34 cellular contexts compared by ENCODE assay signal in genomic region chr12:23029185-23029584, GRCh38.
"Had no signal": no experiment of that assay in that cellular context is flagged by ENCODE, and none has a peak within 500 bp of the region (broad histone marks: within the 10 kb centered on the region; RNA-seq: fewer than 3 reads in every experiment).

No MANE protein-coding gene starts in this region.

- H3K27ac Mint-ChIP-seq: activated B cell treated with CpG ODN at 0.5 μM for 24 hours; activated CD4-positive, alpha-beta memory T cell treated with anti-CD3 and anti-CD28 coated beads for 36 hours; activated CD4-positive, alpha-beta T cell treated with anti-CD3 and anti-CD28 coated beads, Interleukin-2, amount 10 ng/mL, durations not matched to agents 24 days and 14 days; activated CD8-positive, alpha-beta T cell treated with anti-CD3 and anti-CD28 coated beads for 36 hours; activated naive CD4-positive, alpha-beta T cell treated with anti-CD3 and anti-CD28 coated beads for 36 hours; activated naive CD4-positive, alpha-beta T cell treated with anti-CD3 and anti-CD28 coated beads, Interleukin-2, amount 50 U/mL, for 72 hours; activated naive CD8-positive, alpha-beta T cell treated with anti-CD3 and anti-CD28 coated beads for 36 hours; activated T-cell treated with anti-CD3 and anti-CD28 coated beads, Interleukin-2, amount 50 U/mL, for 72 hours; activated T-helper 1 cell treated with anti-CD3 and anti-CD28 coated beads, Interleukin-12 subunit alpha, Interleukin-12 subunit beta, Interleukin-2, Interleukin-4 antibody, amounts not matched to agents 30 ng/mL and 10 ng/mL and 1 ng/mL, durations not matched to agents 14 hours and 24 hours and 36 hours; activated T-helper 17 cell treated with anti-CD3 and anti-CD28 coated beads, Interleukin-2, amount 50 U/mL, for 72 hours; T-helper 1 cell treated with Interleukin-12 subunit alpha and Interleukin-12 subunit beta and Interleukin-4 antibody, amounts not matched to agents 30 μg/mL and 1 μg/mL, for 36 hours; T-helper 2 cell treated with Interferon-gamma antibody and Interleukin-4, amounts not matched to agents 5 μg/mL and 100 μg/mL, for 36 hours had no signal

- H3K36me3 Mint-ChIP-seq: activated CD4-positive, alpha-beta memory T cell treated with anti-CD3 and anti-CD28 coated beads for 36 hours; activated naive CD4-positive, alpha-beta T cell treated with anti-CD3 and anti-CD28 coated beads, Interleukin-2, amount 50 U/mL, for 72 hours; activated naive CD8-positive, alpha-beta T cell treated with anti-CD3 and anti-CD28 coated beads for 36 hours had no signal

- H3K4me1 ChIP-seq: adrenal gland, body of pancreas, breast epithelium had no signal

- H3K27ac ChIP-seq: adrenal gland, body of pancreas, brain microvascular endothelial cell, breast epithelium, VCaP had no signal

- H3K36me3 ChIP-seq: adrenal gland, brain microvascular endothelial cell, breast epithelium had no signal

- H3K4me3 Mint-ChIP-seq: activated B cell treated with CpG ODN at 0.5 μM for 24 hours; activated CD4-positive, alpha-beta memory T cell treated with anti-CD3 and anti-CD28 coated beads for 36 hours; activated CD4-positive, alpha-beta T cell treated with anti-CD3 and anti-CD28 coated beads, Interleukin-2, amount 10 ng/mL, durations not matched to agents 24 days and 14 days; activated CD8-positive, alpha-beta T cell treated with anti-CD3 and anti-CD28 coated beads for 36 hours; activated naive CD4-positive, alpha-beta T cell treated with anti-CD3 and anti-CD28 coated beads for 36 hours; activated naive CD8-positive, alpha-beta T cell treated with anti-CD3 and anti-CD28 coated beads for 36 hours; activated T-cell treated with anti-CD3 and anti-CD28 coated beads, Interleukin-2, amount 50 U/mL, for 4 hours; activated T-cell treated with anti-CD3 and anti-CD28 coated beads, Interleukin-2, amount 50 U/mL, for 72 hours; activated T-helper 1 cell treated with anti-CD3 and anti-CD28 coated beads, Interleukin-12 subunit alpha, Interleukin-12 subunit beta, Interleukin-2, Interleukin-4 antibody, amounts not matched to agents 30 ng/mL and 10 ng/mL and 1 ng/mL, durations not matched to agents 14 hours and 24 hours and 36 hours; activated T-helper 17 cell treated with anti-CD3 and anti-CD28 coated beads, Interleukin-2, amount 50 U/mL, for 72 hours; T-helper 1 cell treated with Interleukin-12 subunit alpha and Interleukin-12 subunit beta and Interleukin-4 antibody, amounts not matched to agents 30 μg/mL and 1 μg/mL, for 36 hours; T-helper 2 cell treated with Interferon-gamma antibody and Interleukin-4, amounts not matched to agents 5 μg/mL and 100 μg/mL, for 36 hours had no signal

- DNase-seq: activated B cell treated with CpG ODN at 0.5 μM for 24 hours; activated CD4-positive, alpha-beta memory T cell treated with anti-CD3 and anti-CD28 coated beads for 36 hours; activated CD4-positive, alpha-beta T cell treated with anti-CD3 and anti-CD28 coated beads for 4 hours; activated CD4-positive, alpha-beta T cell treated with anti-CD3 and anti-CD28 coated beads, Interleukin-2, amount 10 ng/mL, durations not matched to agents 24 days and 14 days; activated CD4-positive, alpha-beta T cell treated with anti-CD3 and anti-CD28 coated beads, Interleukin-2, amount 50 U/mL, for 1 hour; activated CD4-positive, alpha-beta T cell treated with anti-CD3 and anti-CD28 coated beads, Interleukin-2, amount 50 U/mL, for 4 hours; activated CD4-positive, CD25-positive, alpha-beta regulatory T cell treated with anti-CD3 and anti-CD28 coated beads, Interleukin-2, amount 50 U/mL, for 72 hours; activated CD8-positive, alpha-beta memory T cell treated with anti-CD3 and anti-CD28 coated beads, Interleukin-2, amount 50 U/mL, for 4 hours; activated CD8-positive, alpha-beta T cell treated with anti-CD3 and anti-CD28 coated beads for 36 hours; activated effector memory CD4-positive, alpha-beta T cell treated with anti-CD3 and anti-CD28 coated beads, Interleukin-2, amount 50 U/mL, for 16 hours; activated gamma-delta T cell treated with Interleukin-2 at 50 U/mL for 16 hours; activated naive CD4-positive, alpha-beta T cell; activated naive CD4-positive, alpha-beta T cell treated with anti-CD3 and anti-CD28 coated beads for 36 hours; activated naive CD4-positive, alpha-beta T cell treated with anti-CD3 and anti-CD28 coated beads, Interleukin-2, amount 50 U/mL, for 16 hours; activated naive CD8-positive, alpha-beta T cell treated with anti-CD3 and anti-CD28 coated beads for 36 hours; activated T-cell treated with anti-CD3 and anti-CD28 coated beads for 4 hours; activated T-cell treated with anti-CD3 and anti-CD28 coated beads, Interleukin-2, amount 50 U/mL, for 1 hour; activated T-cell treated with anti-CD3 and anti-CD28 coated beads, Interleukin-2, amount 50 U/mL, for 4 hours; activated T-cell treated with anti-CD3 and anti-CD28 coated beads, Interleukin-2, amount 50 U/mL, for 72 hours; adrenal gland; amniotic stem cell; aorta; body of pancreas; central memory CD4-positive, alpha-beta T cell; T-helper 2 cell; T-helper 9 cell had no signal

- H3K27me3 ChIP-seq: adrenal gland, body of pancreas, brain microvascular endothelial cell, breast epithelium had no signal

- H3K9me3 Mint-ChIP-seq: activated B cell treated with CpG ODN at 0.5 μM for 24 hours; activated CD4-positive, alpha-beta memory T cell treated with anti-CD3 and anti-CD28 coated beads for 36 hours; activated CD4-positive, alpha-beta T cell treated with anti-CD3 and anti-CD28 coated beads, Interleukin-2, amount 10 ng/mL, durations not matched to agents 24 days and 14 days; activated CD8-positive, alpha-beta T cell treated with anti-CD3 and anti-CD28 coated beads for 36 hours; activated naive CD4-positive, alpha-beta T cell treated with anti-CD3 and anti-CD28 coated beads for 36 hours; activated naive CD4-positive, alpha-beta T cell treated with anti-CD3 and anti-CD28 coated beads, Interleukin-2, amount 50 U/mL, for 72 hours; activated naive CD8-positive, alpha-beta T cell treated with anti-CD3 and anti-CD28 coated beads for 36 hours; activated T-cell treated with anti-CD3 and anti-CD28 coated beads, Interleukin-2, amount 50 U/mL, for 4 hours; activated T-cell treated with anti-CD3 and anti-CD28 coated beads, Interleukin-2, amount 50 U/mL, for 72 hours; activated T-helper 1 cell treated with anti-CD3 and anti-CD28 coated beads, Interleukin-12 subunit alpha, Interleukin-12 subunit beta, Interleukin-2, Interleukin-4 antibody, amounts not matched to agents 30 ng/mL and 10 ng/mL and 1 ng/mL, durations not matched to agents 14 hours and 24 hours and 36 hours; activated T-helper 17 cell treated with anti-CD3 and anti-CD28 coated beads, Interleukin-2, amount 50 U/mL, for 72 hours; T-helper 1 cell treated with Interleukin-12 subunit alpha and Interleukin-12 subunit beta and Interleukin-4 antibody, amounts not matched to agents 30 μg/mL and 1 μg/mL, for 36 hours; T-helper 2 cell treated with Interferon-gamma antibody and Interleukin-4, amounts not matched to agents 5 μg/mL and 100 μg/mL, for 36 hours had no signal

- H3K4me1 Mint-ChIP-seq: activated B cell treated with CpG ODN at 0.5 μM for 24 hours; activated CD4-positive, alpha-beta T cell treated with anti-CD3 and anti-CD28 coated beads, Interleukin-2, amount 10 ng/mL, durations not matched to agents 24 days and 14 days; activated naive CD8-positive, alpha-beta T cell treated with anti-CD3 and anti-CD28 coated beads for 36 hours; activated T-helper 17 cell treated with anti-CD3 and anti-CD28 coated beads, Interleukin-2, amount 50 U/mL, for 72 hours had no signal

- ATAC-seq: activated CD8-positive, alpha-beta T cell treated with anti-CD3 and anti-CD28 coated beads for 36 hours; activated naive CD4-positive, alpha-beta T cell treated with anti-CD3 and anti-CD28 coated beads, Interleukin-2, amount 50 U/mL, for 72 hours; activated T-cell treated with anti-CD3 and anti-CD28 coated beads, Interleukin-2, amount 50 U/mL, for 4 hours; activated T-cell treated with anti-CD3 and anti-CD28 coated beads, Interleukin-2, amount 50 U/mL, for 72 hours; activated T-helper 17 cell treated with anti-CD3 and anti-CD28 coated beads, Interleukin-2, amount 50 U/mL, for 72 hours; body of pancreas had no signal

- H3K27me3 Mint-ChIP-seq: activated B cell treated with CpG ODN at 0.5 μM for 24 hours; activated CD4-positive, alpha-beta memory T cell treated with anti-CD3 and anti-CD28 coated beads for 36 hours; activated CD4-positive, alpha-beta T cell treated with anti-CD3 and anti-CD28 coated beads, Interleukin-2, amount 10 ng/mL, durations not matched to agents 24 days and 14 days; activated naive CD8-positive, alpha-beta T cell treated with anti-CD3 and anti-CD28 coated beads for 36 hours; activated T-helper 17 cell treated with anti-CD3 and anti-CD28 coated beads, Interleukin-2, amount 50 U/mL, for 72 hours had no signal

- H3K9me3 ChIP-seq: adrenal gland, body of pancreas, breast epithelium had no signal

- H3K4me3 ChIP-seq: adrenal gland, body of pancreas, breast epithelium had no signal
